20 cellular contexts compared by ENCODE assay signal in genomic region chr7:2046581-2047271, GRCh38.
DNase-seq lines count a peak whose midpoint lies in the region; ATAC-seq and TF ChIP-seq lines count a peak whose summit lies in the region.
"Had no signal": no experiment of that assay in that cellular context is flagged by ENCODE, and none has a peak within 500 bp of the region (broad histone marks: within the 10 kb centered on the region; RNA-seq: fewer than 3 reads in every experiment).

No MANE protein-coding gene starts in this region.

- H3K4me2 ChIP-seq in BLaER1 (peak overlapping the region; percentile 93), neuronal stem cell (ENCODE audit: insufficient read depth, low read length, poor library complexity, severe bottlenecking) (no peak overlapping the region)
- H3K4me2 ChIP-seq: SK-N-SH had no signal

- no peak overlapping the region for H2BK5ac ChIP-seq in neuronal stem cell (ENCODE audit: low read length)

- intact Hi-C loops in CD14-positive monocyte (cut with micrococcal nuclease) (no loop called here), left cardiac atrium (cut with DNase I) (no loop called here)
- intact Hi-C loops in activated T-helper 1 cell treated with anti-CD3 and anti-CD28 coated beads, Interleukin-12 subunit alpha, Interleukin-12 subunit beta, Interleukin-2, Interleukin-4 antibody, amounts not matched to agents 30 ng/mL and 10 ng/mL and 1 ng/mL, durations not matched to agents 14 hours and 24 hours and 36 hours (cut with micrococcal nuclease): no loop called here

- peaks cover 46% of the 10 kb centered on the region for H3K36me3 ChIP-seq in BLaER1
- H3K36me3 ChIP-seq in neuronal stem cell (replicated peaks in 1 of 2; ENCODE audit: control insufficient read depth in 2 of 2, insufficient read depth in 2 of 2, low read length in 2 of 2): peaks cover 7 to 11% of the 10 kb centered on the region in 2 donors
- H3K36me3 ChIP-seq: breast epithelium had no signal

- peaks cover 0 to 1% (median 0%) of the 10 kb centered on the region in 3 donors for H3K27me3 Mint-ChIP-seq in CD14-positive monocyte (ENCODE audit: low read depth in 3 of 3)
- no peaks in the 10 kb centered on the region for H3K27me3 Mint-ChIP-seq in stimulated activated naive B cell treated with anti-CD40 and anti-IgM and Interleukin-4, amounts not matched to agents 10 μg/mL and 1 μg/mL and 100 μg/mL, for 72 hours
- H3K27me3 Mint-ChIP-seq in activated T-helper 1 cell treated with anti-CD3 and anti-CD28 coated beads, Interleukin-12 subunit alpha, Interleukin-12 subunit beta, Interleukin-2, Interleukin-4 antibody, amounts not matched to agents 30 ng/mL and 10 ng/mL and 1 ng/mL, durations not matched to agents 14 hours and 24 hours and 36 hours (ENCODE audit: insufficient read depth): peaks cover 1% of the 10 kb centered on the region
- H3K27me3 Mint-ChIP-seq: stimulated activated naive CD8-positive, alpha-beta T cell treated with anti-CD3 and anti-CD28 coated beads, Interleukin-15, Interleukin-2, amounts not matched to agents 100 ng/mL and 50 ng/mL, for 24 hours had no signal

- no peak overlapping the region for H2BK15ac ChIP-seq in neuronal stem cell (ENCODE audit: low read length)

- H3K4me1 Mint-ChIP-seq in CD14-positive monocyte: peaks cover 2% of the 10 kb centered on the region
- H3K4me1 Mint-ChIP-seq in stimulated activated naive B cell treated with anti-CD40 and anti-IgM and Interleukin-4, amounts not matched to agents 10 μg/mL and 1 μg/mL and 100 μg/mL, for 72 hours: peaks cover 35 to 54% of the 10 kb centered on the region in 2 donors
- no peaks in the 10 kb centered on the region for H3K4me1 Mint-ChIP-seq in activated T-helper 1 cell treated with anti-CD3 and anti-CD28 coated beads, Interleukin-12 subunit alpha, Interleukin-12 subunit beta, Interleukin-2, Interleukin-4 antibody, amounts not matched to agents 30 ng/mL and 10 ng/mL and 1 ng/mL, durations not matched to agents 14 hours and 24 hours and 36 hours (ENCODE audit: low read depth)

- peaks cover 98% of the 10 kb centered on the region for H4K20me1 ChIP-seq in BLaER1

- peaks cover 19 to 35% of the 10 kb centered on the region in 2 donors for H3K36me3 Mint-ChIP-seq in CD14-positive monocyte
- H3K36me3 Mint-ChIP-seq in stimulated activated naive B cell treated with anti-CD40 and anti-IgM and Interleukin-4, amounts not matched to agents 10 μg/mL and 1 μg/mL and 100 μg/mL, for 72 hours: peaks cover 37 to 53% of the 10 kb centered on the region in 2 donors
- peaks cover 3% of the 10 kb centered on the region for H3K36me3 Mint-ChIP-seq in activated T-helper 1 cell treated with anti-CD3 and anti-CD28 coated beads, Interleukin-12 subunit alpha, Interleukin-12 subunit beta, Interleukin-2, Interleukin-4 antibody, amounts not matched to agents 30 ng/mL and 10 ng/mL and 1 ng/mL, durations not matched to agents 14 hours and 24 hours and 36 hours (ENCODE audit: low read depth)

- peaks cover 0 to 12% (median 3%) of the 10 kb centered on the region in 7 donors for H3K9me3 Mint-ChIP-seq in CD14-positive monocyte
- no peaks in the 10 kb centered on the region for H3K9me3 Mint-ChIP-seq in stimulated activated naive B cell treated with anti-CD40 and anti-IgM and Interleukin-4, amounts not matched to agents 10 μg/mL and 1 μg/mL and 100 μg/mL, for 72 hours
- no peaks in the 10 kb centered on the region for H3K9me3 Mint-ChIP-seq in activated T-helper 1 cell treated with anti-CD3 and anti-CD28 coated beads, Interleukin-12 subunit alpha, Interleukin-12 subunit beta, Interleukin-2, Interleukin-4 antibody, amounts not matched to agents 30 ng/mL and 10 ng/mL and 1 ng/mL, durations not matched to agents 14 hours and 24 hours and 36 hours
- H3K9me3 Mint-ChIP-seq: activated T-cell treated with anti-CD3 and anti-CD28 coated beads, Interleukin-2, amount 50 U/mL, for 72 hours; stimulated activated naive CD8-positive, alpha-beta T cell treated with anti-CD3 and anti-CD28 coated beads, Interleukin-15, Interleukin-2, amounts not matched to agents 100 ng/mL and 50 ng/mL, for 24 hours had no signal

- H3K9ac ChIP-seq in BLaER1 (0 out of 2 replicates have a peak overlapping the region, but pooled peaks have one; percentile 16), neuronal stem cell (ENCODE audit: low read depth, low read length, poor library complexity) (no peak overlapping the region)
- H3K9ac ChIP-seq: parathyroid adenoma, SK-N-SH had no signal

- no peak for TF ChIP-seq CTCF in CD14-positive monocyte (IDR thresholded peaks at IDR 0.05)

- H3K4me1 ChIP-seq in BLaER1 (peaks cover 97% of the 10 kb centered on the region), neuronal stem cell (ENCODE audit: control insufficient read depth in 2 of 2, insufficient read depth in 1 of 2, low read depth in 1 of 2, low read length in 2 of 2) (peaks cover under 1 to 5% of the 10 kb centered on the region in 2 donors)
- H3K4me1 ChIP-seq: breast epithelium, parathyroid adenoma, Peyer's patch had no signal

- H3K27me3 ChIP-seq in BLaER1 (no peaks in the 10 kb centered on the region), neuronal stem cell (ENCODE audit: control insufficient read depth in 3 of 3, insufficient read depth in 3 of 3, low read depth in 1 of 3, low read length in 3 of 3) (peaks cover 0 to 2% (median 0%) of the 10 kb centered on the region in 3 experiments)
- H3K27me3 ChIP-seq: breast epithelium, Peyer's patch had no signal

- peak overlapping the region; percentile 70 for H2AK5ac ChIP-seq in neuronal stem cell (ENCODE audit: low read depth, low read length)

- H3K79me1 ChIP-seq in neuronal stem cell (ENCODE audit: low read depth, low read length): peaks cover 11% of the 10 kb centered on the region

- no peak overlapping the region for H3K14ac ChIP-seq in neuronal stem cell (ENCODE audit: low read length)

- H3K4me3 ChIP-seq in BLaER1 (peak overlapping the region; percentile 5; the same call in 1 of the 2 replicates), neuronal stem cell (ENCODE audit: low read length in 2 of 2) (no peak overlapping the region)
- H3K4me3 ChIP-seq: breast epithelium, Peyer's patch, skin epidermis had no signal

- H2BK120ac ChIP-seq in neuronal stem cell (ENCODE audit: low read depth, low read length): peak overlapping the region; percentile 9

- ATAC-seq in left cardiac atrium (no peak), GM21381 (IDR thresholded peaks at IDR 0.05; ENCODE audit: unreplicated experiment) (no peak)
- no peak for ATAC-seq in stimulated activated naive B cell treated with anti-CD40 and anti-IgM and Interleukin-4, amounts not matched to agents 10 μg/mL and 1 μg/mL and 100 μg/mL, for 72 hours (replicated peaks)
- ATAC-seq: activated T-cell treated with anti-CD3 and anti-CD28 coated beads, Interleukin-2, amount 50 U/mL, for 72 hours had no signal

- peak; percentile 34 for DNase-seq in CD14-positive monocyte (ENCODE audit: low spot score)
- peak; percentile 6 for DNase-seq in left cardiac atrium
- no peak for DNase-seq in neuronal stem cell (ENCODE audit: low spot score)
- DNase-seq in NCI-H526 treated with DMSO at 0.1 percent for 48 hours (lab: John Stamatoyannopoulos, UW): no peak
- DNase-seq in stimulated activated naive B cell treated with anti-CD40 and anti-IgM and Interleukin-4, amounts not matched to agents 10 μg/mL and 1 μg/mL and 100 μg/mL, for 72 hours: no peak
- DNase-seq in activated T-helper 1 cell treated with anti-CD3 and anti-CD28 coated beads, Interleukin-12 subunit alpha, Interleukin-12 subunit beta, Interleukin-2, Interleukin-4 antibody, amounts not matched to agents 30 ng/mL and 10 ng/mL and 1 ng/mL, durations not matched to agents 14 hours and 24 hours and 36 hours (ENCODE audit: low spot score): no peak
- DNase-seq: activated T-cell treated with anti-CD3 and anti-CD28 coated beads, Interleukin-2, amount 50 U/mL, for 72 hours; HCEC 1CT; NCI-H1092; NCI-H2029 treated with DMSO at 0.1 percent for 48 hours; NCI-H345; SK-N-SH; stimulated activated CD4-positive, alpha-beta T cell treated with anti-CD3 and anti-CD28 coated beads, Interleukin-2, amount 100 ng/mL, for 48 hours had no signal

- H3K23ac ChIP-seq in neuronal stem cell (ENCODE audit: low read depth, low read length, poor library complexity): peak overlapping the region; percentile 34

- no peak overlapping the region for H3K4me3 Mint-ChIP-seq in CD14-positive monocyte
- H3K4me3 Mint-ChIP-seq in stimulated activated naive B cell treated with anti-CD40 and anti-IgM and Interleukin-4, amounts not matched to agents 10 μg/mL and 1 μg/mL and 100 μg/mL, for 72 hours: no peak overlapping the region
- no peak overlapping the region for H3K4me3 Mint-ChIP-seq in activated T-helper 1 cell treated with anti-CD3 and anti-CD28 coated beads, Interleukin-12 subunit alpha, Interleukin-12 subunit beta, Interleukin-2, Interleukin-4 antibody, amounts not matched to agents 30 ng/mL and 10 ng/mL and 1 ng/mL, durations not matched to agents 14 hours and 24 hours and 36 hours
- H3K4me3 Mint-ChIP-seq: activated T-cell treated with anti-CD3 and anti-CD28 coated beads, Interleukin-2, amount 50 U/mL, for 72 hours; stimulated activated naive CD8-positive, alpha-beta T cell treated with anti-CD3 and anti-CD28 coated beads, Interleukin-15, Interleukin-2, amounts not matched to agents 100 ng/mL and 50 ng/mL, for 24 hours had no signal

- no peak overlapping the region for H4K91ac ChIP-seq in neuronal stem cell (ENCODE audit: low read depth, low read length, poor library complexity)

- peak overlapping the region; percentile 48 for H4K8ac ChIP-seq in neuronal stem cell (ENCODE audit: low read depth, low read length)

- no peaks in the 10 kb centered on the region for H3K9me3 ChIP-seq in BLaER1
- peaks cover 14 to 19% of the 10 kb centered on the region in 2 donors for H3K9me3 ChIP-seq in neuronal stem cell (replicated peaks in 1 of 2; ENCODE audit: control insufficient read depth in 2 of 2, insufficient read depth in 1 of 2, low read depth in 1 of 2, low read length in 2 of 2)
- H3K9me3 ChIP-seq: breast epithelium, Peyer's patch, SK-N-SH had no signal

- H3K4ac ChIP-seq in neuronal stem cell (ENCODE audit: low read length): no peak overlapping the region

- H3K27ac Mint-ChIP-seq in CD14-positive monocyte: no peak overlapping the region
- no peak overlapping the region for H3K27ac Mint-ChIP-seq in stimulated activated naive B cell treated with anti-CD40 and anti-IgM and Interleukin-4, amounts not matched to agents 10 μg/mL and 1 μg/mL and 100 μg/mL, for 72 hours
- H3K27ac Mint-ChIP-seq in activated T-helper 1 cell treated with anti-CD3 and anti-CD28 coated beads, Interleukin-12 subunit alpha, Interleukin-12 subunit beta, Interleukin-2, Interleukin-4 antibody, amounts not matched to agents 30 ng/mL and 10 ng/mL and 1 ng/mL, durations not matched to agents 14 hours and 24 hours and 36 hours: no peak overlapping the region
- H3K27ac Mint-ChIP-seq: activated T-cell treated with anti-CD3 and anti-CD28 coated beads, Interleukin-2, amount 50 U/mL, for 72 hours; stimulated activated naive CD8-positive, alpha-beta T cell treated with anti-CD3 and anti-CD28 coated beads, Interleukin-15, Interleukin-2, amounts not matched to agents 100 ng/mL and 50 ng/mL, for 24 hours had no signal

- no peak overlapping the region for H2BK12ac ChIP-seq in neuronal stem cell (ENCODE audit: low read length)

- H2AFZ ChIP-seq in neuronal stem cell (ENCODE audit: low read length): no peak overlapping the region
- H2AFZ ChIP-seq: parathyroid adenoma had no signal

- H3K27ac ChIP-seq in BLaER1 (peak overlapping the region; percentile 59; the same call in 1 of the 2 replicates), neuronal stem cell (replicated peaks; ENCODE audit: low read length) (no peak overlapping the region)
- H3K27ac ChIP-seq: breast epithelium, parathyroid adenoma, Peyer's patch, skin epidermis had no signal

- H3K18ac ChIP-seq in neuronal stem cell (ENCODE audit: low read length): peak overlapping the region; percentile 65

- no CpG with 5 or more reads among the region's 25 CpGs for WGBS in neuronal stem cell (ENCODE audit: extremely low coverage in 2 of 2, insufficient read length in 2 of 2, insufficient replicate concordance in 1 of 2), 2 donors

Comparison
In these comparisons a context has a peak if more than half of its experiments do, and no peak if none do; other contexts are left out.
1. DNase-seq: peak in CD14-positive monocyte (single experiment) and left cardiac atrium (single experiment); none in neuronal stem cell (single experiment), NCI-H526 treated with DMSO at 0.1 percent for 48 hours (single experiment), stimulated activated naive B cell treated with anti-CD40 and anti-IgM and Interleukin-4, amounts not matched to agents 10 μg/mL and 1 μg/mL and 100 μg/mL, for 72 hours (single experiment) and activated T-helper 1 cell treated with anti-CD3 and anti-CD28 coated beads, Interleukin-12 subunit alpha, Interleukin-12 subunit beta, Interleukin-2, Interleukin-4 antibody, amounts not matched to agents 30 ng/mL and 10 ng/mL and 1 ng/mL, durations not matched to agents 14 hours and 24 hours and 36 hours (single experiment).